8 cellular contexts compared by ENCODE assay signal in the genomic region with DNA sequence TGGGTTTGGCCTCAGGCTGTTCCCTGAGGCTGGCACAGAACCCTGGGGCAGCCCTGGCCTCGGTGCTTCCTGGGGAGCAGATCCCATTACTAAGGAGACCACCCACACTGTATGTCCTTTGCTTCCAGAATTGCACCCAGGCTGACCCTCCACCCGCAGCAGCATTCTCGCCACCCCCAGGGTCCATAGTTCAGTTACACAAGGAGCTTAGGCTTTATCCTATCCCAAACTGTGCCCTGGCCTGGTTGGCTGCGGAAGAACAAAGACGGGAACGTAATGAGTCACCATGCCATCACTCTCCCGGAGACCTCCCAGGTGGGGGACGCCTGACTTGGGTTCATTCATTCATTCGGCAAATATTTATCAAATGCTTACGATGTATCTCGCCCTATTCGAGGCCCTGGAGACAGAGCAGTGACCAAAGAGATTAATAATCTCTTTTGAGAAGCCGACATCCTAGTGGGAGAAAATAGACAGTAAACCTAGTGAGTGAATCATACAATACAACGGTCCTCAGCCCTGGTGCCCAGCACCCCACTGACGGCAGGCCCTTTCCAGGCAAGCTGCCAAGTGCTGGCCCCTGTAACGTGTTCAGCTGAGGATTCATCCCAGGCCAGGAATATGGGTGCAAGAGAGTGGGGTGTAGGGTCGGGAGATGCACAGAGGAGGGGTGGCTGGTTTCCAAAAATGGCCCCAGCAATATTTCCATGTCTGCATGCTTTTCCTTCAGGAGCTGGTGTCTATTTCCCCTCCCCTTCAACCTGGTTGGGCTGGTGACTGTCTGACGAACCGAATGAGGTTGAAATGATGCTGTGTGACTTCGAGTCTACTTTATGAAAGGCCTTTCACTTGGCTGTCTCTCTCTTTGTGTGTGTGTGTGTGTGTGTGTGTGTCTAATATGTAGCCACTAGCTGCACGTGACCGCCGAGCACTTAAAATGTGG.
A peak's percentile ranks its signal among the peaks of the same experiment; 100 is the strongest.
DNase-seq lines count a peak whose midpoint lies in the region; ATAC-seq lines count a peak whose summit lies in the region.

No MANE protein-coding gene starts in this region.

- peak; percentile 98 for DNase-seq in A172 (ENCODE audit: low spot score)
- peak; percentile 88 for DNase-seq in HCEC 1CT
- peak; percentile 99 for DNase-seq in SW480 (ENCODE audit: low spot score)
- DNase-seq in glomerular visceral epithelial cell (ENCODE audit: extremely low spot score) = peak; percentile 93
- DNase-seq in effector CD8-positive, alpha-beta T cell (lab: John Stamatoyannopoulos, UW) = no peak
- DNase-seq in cerebellum (ENCODE audit: low spot score) = no peak
- no peak for DNase-seq in NOMO-1 (lab: John Stamatoyannopoulos, UW; ENCODE audit: unreplicated experiment in 2 of 2)

- no peak for ATAC-seq in HG02763 (IDR thresholded peaks at IDR 0.05; ENCODE audit: unreplicated experiment)

Comparison
In these comparisons a context has a peak if more than half of its experiments do, and no peak if none do; other contexts are left out.
1. DNase-seq: peak in A172 (single experiment), HCEC 1CT (single experiment), SW480 (single experiment) and glomerular visceral epithelial cell (single experiment); none in effector CD8-positive, alpha-beta T cell (single experiment), cerebellum (single experiment) and NOMO-1 (0 of 2).